In the genomic region with DNA sequence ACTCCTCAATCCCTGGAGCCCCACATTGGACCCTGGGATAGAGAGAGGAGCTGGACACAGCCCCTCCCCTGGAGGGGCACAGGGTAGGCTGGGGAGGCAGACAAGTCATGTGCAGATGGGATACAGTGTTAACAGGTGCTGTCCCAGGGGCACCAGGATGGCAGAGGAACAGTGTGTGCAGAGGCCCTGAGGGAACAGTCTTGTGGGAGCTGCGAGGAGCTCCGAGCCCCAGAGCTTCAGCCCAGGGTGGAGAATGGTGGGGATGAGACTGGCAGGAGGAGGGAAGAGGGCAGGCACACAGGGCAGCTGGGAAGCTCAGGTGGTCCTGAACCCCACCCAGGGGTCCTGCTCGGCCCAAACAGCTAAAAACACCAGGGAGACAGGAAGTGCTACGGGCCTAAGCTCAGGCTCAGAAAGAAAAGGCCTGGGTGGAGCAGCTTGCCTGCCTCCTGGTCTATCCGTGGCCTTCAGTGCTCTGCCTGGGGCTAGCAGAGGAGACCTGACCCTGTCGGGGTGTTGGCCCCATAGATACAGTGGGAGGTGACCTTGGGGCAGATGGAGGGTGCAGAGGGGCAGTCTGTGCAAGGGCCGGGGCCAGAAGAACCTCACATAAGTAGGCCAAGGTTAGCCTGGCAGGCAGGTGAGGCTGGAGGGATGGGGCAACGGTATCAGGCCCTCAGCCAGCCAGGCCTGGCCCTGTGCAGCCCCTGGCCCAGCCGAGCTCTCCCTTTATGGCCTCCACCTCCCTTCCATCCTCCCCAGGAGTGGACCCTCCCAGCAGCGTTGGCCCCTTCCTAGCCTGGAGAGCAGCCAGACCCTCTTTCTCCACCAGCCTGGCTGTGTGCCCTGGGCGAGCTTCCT, we compare ENCODE assay signal across 12 cellular contexts. TPM values are rescaled to one million over a fixed set of nuclear protein-coding genes. Genes with fewer than 3 reads are reported as not detected.
A peak's percentile ranks its signal among the peaks of the same experiment; 100 is the strongest.
DNase-seq lines count a peak whose midpoint lies in the region; ATAC-seq, FAIRE-seq and TF ChIP-seq lines count a peak whose summit lies in the region.
"Had no signal": no experiment of that assay in that cellular context is flagged by ENCODE, and none has a peak within 500 bp of the region (broad histone marks: within the 10 kb centered on the region; RNA-seq: fewer than 3 reads in every experiment).

No MANE protein-coding gene starts in this region.

- peaks cover 27% of the 10 kb centered on the region for H3K9me3 Mint-ChIP-seq in nephron progenitor cell

- POLR2A ChIA-PET in H1 (lab: Charles Lee; ENCODE audit: partially characterized antibody), result interaction anchor here (0.9 to 1.4 kb wide), 2 partner anchors 9 to 14 kb away, joined by 3 to 4 read pairs; no protein-coding TSS in a partner anchor

- H2AFZ ChIP-seq in H1 (ENCODE audit: low read length), result no peak overlapping the region

- H3K4me1 ChIP-seq in H1 (replicated peaks in 1 of 4; ENCODE audit: control insufficient read depth in 3 of 4, insufficient read depth in 4 of 4, low read length in 3 of 4), result peaks cover 0 to 2% (median 0%) of the 10 kb centered on the region in 4 experiments; a peak in 2 of 7 replicates

- WGBS in H1 (ENCODE audit: extremely low coverage in 1 of 2, insufficient coverage in 1 of 2, insufficient read length in 1 of 2, insufficient replicate concordance in 2 of 2, low coverage in 1 of 2, low lambda C conversion rate in 2 of 2, missing lambda C conversion rate in 1 of 2), 2 experiments, result 87% methylated on average over 11 of the region's 11 CpGs; no CpG with 5 or more reads in 1 of the 2 experiments

- peaks cover 37% of the 10 kb centered on the region for H3K4me1 Mint-ChIP-seq in nephron progenitor cell

- H4K8ac ChIP-seq in H1 (ENCODE audit: extremely low read depth, insufficient read depth, low read length), result peak overlapping the region; percentile 82; the same call in 1 of the 2 replicates

- H2BK120ac ChIP-seq in H1 (replicated peaks; ENCODE audit: low read depth, low read length), result no peak overlapping the region

- TF ChIP-seq EP300 in H1 (IDR thresholded peaks at IDR 0.05; ENCODE audit: borderline replicate concordance in 1 of 2, low read depth in 2 of 2, low read length in 2 of 2), result no peak

- FAIRE-seq in H1 (lab: Jason Lieb, UNC), result no peak

- H3K27me3 ChIP-seq in H1 (replicated peaks in 1 of 4; ENCODE audit: control insufficient read depth in 3 of 4, extremely low read depth in 1 of 4, insufficient read depth in 3 of 4, low read length in 3 of 4), result no peaks in the 10 kb centered on the region

- CTCF ChIA-PET in H1 (lab: Charles Lee; ENCODE audit: partially characterized antibody), result interaction anchor here (0.9 to 8.4 kb wide), 14 partner anchors 10 to 360 kb away, joined by 3 to 95 read pairs (median 4); partner anchors contain the start of genes MYO7A and OMP

- H3K56ac ChIP-seq in H1 (replicated peaks; ENCODE audit: insufficient read length, low read depth, low read length), result no peak overlapping the region

- no peak overlapping the region for H3K4me3 Mint-ChIP-seq in nephron progenitor cell

- H3K27ac ChIP-seq in H1 (ENCODE audit: low read depth, low read length), result no peak overlapping the region
- H3K27ac ChIP-seq: C4-2B, KMS-11 had no signal

- no peaks in the 10 kb centered on the region for H3K79me2 ChIP-seq in H1 (ENCODE audit: control insufficient read depth in 1 of 2, insufficient read depth in 2 of 2, low read length in 2 of 2)

- no peak overlapping the region for H3K4ac ChIP-seq in H1 (replicated peaks; ENCODE audit: insufficient read length, low read depth, low read length)

- no peaks in the 10 kb centered on the region for H3K23me2 ChIP-seq in H1 (ENCODE audit: low read depth, low read length)

- H4K91ac ChIP-seq in H1 (replicated peaks; ENCODE audit: insufficient read length, low read length), result no peak overlapping the region

- H3K27me3 Mint-ChIP-seq in nephron progenitor cell (ENCODE audit: low read depth, poor library complexity), result peaks cover 5% of the 10 kb centered on the region

- DNase-seq in 8988T (peak; percentile 1), H1 (ENCODE audit: low read depth in 1 of 2, low spot score in 2 of 2) (no peak), nephron progenitor cell (no peak), NCI-H187 (lab: John Stamatoyannopoulos, UW) (no peak), DMS114 treated with DMSO at 0.1 percent for 48 hours (lab: John Stamatoyannopoulos, UW; ENCODE audit: unreplicated experiment) (no peak)
- no peak for DNase-seq in stimulated activated CD4-positive, alpha-beta T cell treated with anti-CD3 and anti-CD28 coated beads, Interleukin-2, amount 100 ng/mL, for 24 hours

- peaks cover 21% of the 10 kb centered on the region for H3K36me3 Mint-ChIP-seq in nephron progenitor cell (ENCODE audit: low read depth)

- no peaks in the 10 kb centered on the region; the same call in 1 of the 2 replicates for H3K79me1 ChIP-seq in H1 (ENCODE audit: low read depth, low read length)

- no peaks in the 10 kb centered on the region for H3K9me3 ChIP-seq in H1 (ENCODE audit: insufficient read depth in 2 of 2, low read depth in 1 of 2, low read length in 1 of 2)

- no peaks in the 10 kb centered on the region for H3K36me3 ChIP-seq in H1 (ENCODE audit: control insufficient read depth in 2 of 4, insufficient read depth in 4 of 4, low read length in 3 of 4)

- no peak overlapping the region; the same call in 1 of the 2 replicates for H2AK5ac ChIP-seq in H1 (ENCODE audit: low read depth, low read length)

- H2BK12ac ChIP-seq in H1 (ENCODE audit: low read depth, low read length), result no peak overlapping the region

- no peak overlapping the region for H4K5ac ChIP-seq in H1 (ENCODE audit: insufficient read length, low read depth, low read length)

- no peak overlapping the region for H3K23ac ChIP-seq in H1 (ENCODE audit: insufficient read length)

- no peak overlapping the region for H3K4me3 ChIP-seq in H1 (ENCODE audit: extremely low read depth in 1 of 4, insufficient read depth in 2 of 4, low read depth in 3 of 4, low read length in 4 of 4)

- H3K18ac ChIP-seq in H1 (ENCODE audit: extremely low read depth, low read length), result no peak overlapping the region

- TF ChIP-seq CTCF in H1 (IDR thresholded peaks at IDR 0.05; ENCODE audit: control extremely low read depth in 1 of 3, insufficient read depth in 1 of 3, low read depth in 1 of 3, low read length in 3 of 3) (no peak), nephron progenitor cell (IDR thresholded peaks at IDR 0.05) (no peak)

- H4K20me1 ChIP-seq in H1 (replicated peaks in 1 of 2; ENCODE audit: control insufficient read depth in 1 of 2, insufficient read depth in 2 of 2, low read length in 2 of 2), result peaks cover 0 to 5% of the 10 kb centered on the region in 2 experiments

- H3K9ac ChIP-seq in H1 (replicated peaks in 1 of 4; ENCODE audit: extremely low read depth in 1 of 4, low read depth in 3 of 4, low read length in 3 of 4), result no peak overlapping the region
- H3K9ac ChIP-seq: KMS-11 had no signal

- TF ChIP-seq RAD21 in H1 (IDR thresholded peaks at IDR 0.05 in 1 of 2, conservative IDR thresholded peaks at IDR 0.05 in 1 of 2; ENCODE audit: low read depth in 2 of 2, low read length in 2 of 2), result no peak

- H3K27ac Mint-ChIP-seq in nephron progenitor cell, result peak overlapping the region; percentile 88

- no peak overlapping the region for H2BK15ac ChIP-seq in H1 (ENCODE audit: low read length)

- TF ChIP-seq POLR2A in H1 (IDR thresholded peaks at IDR 0.05; ENCODE audit: control extremely low read depth in 1 of 2, low read depth in 2 of 2, low read length in 2 of 2), result no peak

- peak overlapping the region; percentile 16; the same call in 1 of the 2 replicates for H2BK5ac ChIP-seq in H1 (ENCODE audit: low read depth, low read length)

- no peak overlapping the region for H3K14ac ChIP-seq in H1 (ENCODE audit: insufficient read length)

- no peak overlapping the region for H3K4me2 ChIP-seq in H1 (ENCODE audit: insufficient read depth in 1 of 2, low read depth in 2 of 2, low read length in 2 of 2)
- H3K4me2 ChIP-seq: KMS-11 had no signal

- H2BK20ac ChIP-seq in H1 (ENCODE audit: low read length), result no peak overlapping the region

- ATAC-seq in SK-N-SH treated with all-trans-retinoic acid at 6 μM for 48 hours (0 out of 3 replicates have a peak, but pooled peaks have one; percentile 15), HG03442 (IDR thresholded peaks at IDR 0.05; ENCODE audit: unreplicated experiment) (no peak)

RNA-seq across cellular contexts. Expression of gene CAPN5, which starts 15.4 kb away (rescaled TPM):
- total RNA-seq in H1 (2021; fragmentation: NEBNext Ultra II Directional; extraction: Animal tissue kit (Norgen Biotek cat#: 25700)), result 22.4 and 22.6 TPM in 2 replicates
- 21.5 and 26.9 TPM in 2 replicates for polyA plus RNA-seq in H1 (2011; rRNA removed)
- polyA plus RNA-seq in H1 (2011; cell fraction: cytosol; rRNA removed), result 15.4 TPM
- 32.7 TPM for polyA plus RNA-seq in H1 (2011; cell fraction: nucleus; rRNA removed)
- polyA plus RNA-seq in H1 (2012, experiment 1 of 2), result 10.3 to 18.4 TPM (median 16.8 TPM) in 4 replicates
- 14.6 TPM for polyA plus RNA-seq in H1 (2012, experiment 2 of 2)
- 16.3 TPM for polyA plus RNA-seq in H1 (2013, experiment 1 of 2)
- 16.6 TPM for polyA plus RNA-seq in H1 (2013, experiment 2 of 2)
- polyA minus RNA-seq in H1 (2011; rRNA and poly(A)+ RNA removed), result 15.2 and 16.7 TPM in 2 replicates
- 10.2 TPM for polyA minus RNA-seq in H1 (2011; cell fraction: cytosol; rRNA and poly(A)+ RNA removed)
- polyA minus RNA-seq in H1 (2011; cell fraction: nucleus; rRNA and poly(A)+ RNA removed), result 11.1 TPM

RNA-seq across cellular contexts. Expression of gene OMP, which starts 20.4 kb away (rescaled TPM):
- total RNA-seq in H1 (2021; fragmentation: NEBNext Ultra II Directional; extraction: Animal tissue kit (Norgen Biotek cat#: 25700)), result 0.75 TPM in 1 of 2 replicates, not detected in the other
- not detected in 2 replicates for polyA plus RNA-seq in H1 (2011; rRNA removed)
- not detected for polyA plus RNA-seq in H1 (2011; cell fraction: cytosol; rRNA removed)
- polyA plus RNA-seq in H1 (2011; cell fraction: nucleus; rRNA removed), result 1.3 TPM
- polyA plus RNA-seq in H1 (2012, experiment 1 of 2), result not detected in 4 replicates
- polyA plus RNA-seq in H1 (2012, experiment 2 of 2), result not detected
- not detected for polyA plus RNA-seq in H1 (2013, experiment 1 of 2)
- polyA plus RNA-seq in H1 (2013, experiment 2 of 2), result not detected
- polyA minus RNA-seq in H1 (2011; rRNA and poly(A)+ RNA removed), result 1.0 TPM in 1 of 2 replicates, not detected in the other
- polyA minus RNA-seq in H1 (2011; cell fraction: cytosol; rRNA and poly(A)+ RNA removed), result not detected
- polyA minus RNA-seq in H1 (2011; cell fraction: nucleus; rRNA and poly(A)+ RNA removed), result 2.4 TPM
- total RNA-seq: lower leg skin, RPMI7951 had no signal

RNA-seq across cellular contexts. Expression of gene MYO7A, which starts 45.8 kb away (rescaled TPM):
- total RNA-seq in H1 (2021; fragmentation: NEBNext Ultra II Directional; extraction: Animal tissue kit (Norgen Biotek cat#: 25700)), result 1.9 and 2.4 TPM in 2 replicates
- polyA plus RNA-seq in H1 (2011; rRNA removed), result 1.5 and 1.9 TPM in 2 replicates
- polyA plus RNA-seq in H1 (2011; cell fraction: cytosol; rRNA removed), result 1.5 TPM
- polyA plus RNA-seq in H1 (2011; cell fraction: nucleus; rRNA removed), result 10.0 TPM
- 1.7 to 2.5 TPM (median 2.0 TPM) in 4 replicates for polyA plus RNA-seq in H1 (2012, experiment 1 of 2)
- 1.2 TPM for polyA plus RNA-seq in H1 (2012, experiment 2 of 2)
- polyA plus RNA-seq in H1 (2013, experiment 1 of 2), result 1.5 TPM
- 1.3 TPM for polyA plus RNA-seq in H1 (2013, experiment 2 of 2)
- 1.0 TPM in 2 replicates for polyA minus RNA-seq in H1 (2011; rRNA and poly(A)+ RNA removed)
- 1.1 TPM for polyA minus RNA-seq in H1 (2011; cell fraction: cytosol; rRNA and poly(A)+ RNA removed)
- polyA minus RNA-seq in H1 (2011; cell fraction: nucleus; rRNA and poly(A)+ RNA removed), result 2.4 TPM

RNA-seq across cellular contexts. Expression of gene B3GNT6, which starts 48.0 kb away (rescaled TPM):
- total RNA-seq in H1 (2021; fragmentation: NEBNext Ultra II Directional; extraction: Animal tissue kit (Norgen Biotek cat#: 25700)), result not detected in 2 replicates
- polyA plus RNA-seq in H1 (2011; rRNA removed), result 0.02 TPM in 1 of 2 replicates, not detected in the other
- polyA plus RNA-seq in H1 (2011; cell fraction: cytosol; rRNA removed), result not detected
- not detected for polyA plus RNA-seq in H1 (2011; cell fraction: nucleus; rRNA removed)
- not detected in 4 replicates for polyA plus RNA-seq in H1 (2012, experiment 1 of 2)
- polyA plus RNA-seq in H1 (2012, experiment 2 of 2), result not detected
- polyA plus RNA-seq in H1 (2013, experiment 1 of 2), result not detected
- not detected for polyA plus RNA-seq in H1 (2013, experiment 2 of 2)
- polyA minus RNA-seq in H1 (2011; rRNA and poly(A)+ RNA removed), result 0.06 TPM in 1 of 2 replicates, not detected in the other
- not detected for polyA minus RNA-seq in H1 (2011; cell fraction: cytosol; rRNA and poly(A)+ RNA removed)
- not detected for polyA minus RNA-seq in H1 (2011; cell fraction: nucleus; rRNA and poly(A)+ RNA removed)
- total RNA-seq: RPMI7951 had no signal
